Comparison of ENCODE assay signal across 1 cellular context in genomic region chr4:142352682-142353081, GRCh38.
TF ChIP-seq lines count a peak whose summit lies in the region.

No MANE protein-coding gene starts in this region.

TF ChIP-seq in H1, 55 proteins besides CTCF, POLR2A, EP300 and RAD21:
- TF ChIP-seq E2F6 (IDR thresholded peaks at IDR 0.05) (no peak), SIN3A (conservative IDR thresholded peaks at IDR 0.05 in 1 of 2, IDR thresholded peaks at IDR 0.05 in 1 of 2; ENCODE audit: low read depth in 1 of 2, low read length in 2 of 2) (no peak), TAF1 (IDR thresholded peaks at IDR 0.05; ENCODE audit: low read depth, low read length) (no peak), CREB1 (IDR thresholded peaks at IDR 0.05) (no peak), SRF (IDR thresholded peaks at IDR 0.05; ENCODE audit: low read depth, low read length) (no peak), RXRA (IDR thresholded peaks at IDR 0.05; ENCODE audit: insufficient read depth, low read depth, low read length) (no peak), ASH2L (IDR thresholded peaks at IDR 0.05; ENCODE audit: low read length) (no peak), MAX (IDR thresholded peaks at IDR 0.05) (no peak)
TF ChIP-seq in H1: peak in this region for 0.
